ENCODE assay signal across 30 cellular contexts in the genomic region with DNA sequence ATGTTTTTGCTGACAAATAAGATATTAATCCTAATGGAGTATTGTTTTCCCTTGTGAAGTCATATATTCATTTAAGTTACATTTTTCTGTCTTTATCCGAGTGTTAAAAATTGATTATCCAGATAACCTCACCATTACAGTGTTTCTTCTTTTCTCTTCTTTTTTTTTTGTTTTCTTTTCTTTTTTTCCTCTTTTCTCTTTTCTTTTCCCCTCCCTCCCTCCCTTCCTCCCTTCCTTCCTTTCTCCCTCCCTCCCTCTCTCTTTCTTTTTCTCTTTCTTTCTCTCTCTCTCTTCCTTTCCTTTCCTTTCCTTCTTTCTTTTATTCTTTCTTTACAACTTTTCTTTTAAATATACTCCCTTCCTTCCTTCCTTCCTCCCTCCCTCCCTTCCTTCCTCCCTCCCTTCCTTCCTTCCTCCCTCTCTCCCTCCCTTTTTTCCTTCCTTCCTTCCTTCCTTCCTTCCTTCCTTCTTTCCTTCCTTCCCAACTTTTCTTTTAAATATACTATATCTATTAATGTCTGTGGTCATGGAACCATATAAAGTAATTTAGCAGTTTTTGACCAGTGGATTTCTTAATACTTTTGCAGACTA.
"Had no signal": no experiment of that assay in that cellular context is flagged by ENCODE, and none has a peak within 500 bp of the region (broad histone marks: within the 10 kb centered on the region; RNA-seq: fewer than 3 reads in every experiment).

No MANE protein-coding gene starts in this region.

- H3K27ac Mint-ChIP-seq: activated CD4-positive, alpha-beta memory T cell treated with anti-CD3 and anti-CD28 coated beads for 36 hours; activated CD4-positive, alpha-beta T cell treated with anti-CD3 and anti-CD28 coated beads for 36 hours; activated CD4-positive, alpha-beta T cell treated with anti-CD3 and anti-CD28 coated beads, Interleukin-2, amount 10 ng/mL, durations not matched to agents 24 days and 14 days; activated CD8-positive, alpha-beta memory T cell treated with anti-CD3 and anti-CD28 coated beads, Interleukin-2, amount 10 ng/mL, durations not matched to agents 7 days and 5 days; activated CD8-positive, alpha-beta T cell treated with anti-CD3 and anti-CD28 coated beads, Interleukin-2, amount 10 ng/mL, durations not matched to agents 7 days and 5 days; activated naive CD4-positive, alpha-beta T cell treated with anti-CD3 and anti-CD28 coated beads for 36 hours; activated naive CD4-positive, alpha-beta T cell treated with anti-CD3 and anti-CD28 coated beads, Interleukin-2, amount 50 U/mL, for 24 hours; activated naive CD8-positive, alpha-beta T cell treated with anti-CD3 and anti-CD28 coated beads for 36 hours; activated naive CD8-positive, alpha-beta T cell treated with anti-CD3 and anti-CD28 coated beads, Interleukin-2, amount 50 U/mL, for 24 hours; activated T-helper 1 cell treated with anti-CD3 and anti-CD28 coated beads, Interleukin-12 subunit alpha, Interleukin-12 subunit beta, Interleukin-2, Interleukin-4 antibody, amounts not matched to agents 30 ng/mL and 10 ng/mL and 1 ng/mL, durations not matched to agents 14 hours and 24 hours and 36 hours; activated T-helper 2 cell treated with anti-CD3 and anti-CD28 coated beads, Interferon-gamma antibody, Interleukin-2, Interleukin-4, amounts not matched to agents 10 μg/mL and 5 μg/mL and 100 μg/mL, durations not matched to agents 14 hours and 24 hours and 36 hours had no signal

- H3K4me3 Mint-ChIP-seq: activated CD4-positive, alpha-beta memory T cell treated with anti-CD3 and anti-CD28 coated beads for 36 hours; activated CD4-positive, alpha-beta T cell treated with anti-CD3 and anti-CD28 coated beads for 36 hours; activated CD4-positive, alpha-beta T cell treated with anti-CD3 and anti-CD28 coated beads, Interleukin-2, amount 10 ng/mL, durations not matched to agents 24 days and 14 days; activated CD8-positive, alpha-beta memory T cell treated with anti-CD3 and anti-CD28 coated beads, Interleukin-2, amount 10 ng/mL, durations not matched to agents 7 days and 5 days; activated CD8-positive, alpha-beta T cell treated with anti-CD3 and anti-CD28 coated beads, Interleukin-2, amount 10 ng/mL, durations not matched to agents 7 days and 5 days; activated naive CD4-positive, alpha-beta T cell treated with anti-CD3 and anti-CD28 coated beads for 36 hours; activated naive CD4-positive, alpha-beta T cell treated with anti-CD3 and anti-CD28 coated beads, Interleukin-2, amount 50 U/mL, for 24 hours; activated naive CD8-positive, alpha-beta T cell treated with anti-CD3 and anti-CD28 coated beads for 36 hours; activated naive CD8-positive, alpha-beta T cell treated with anti-CD3 and anti-CD28 coated beads, Interleukin-2, amount 50 U/mL, for 24 hours; activated T-helper 1 cell treated with anti-CD3 and anti-CD28 coated beads, Interleukin-12 subunit alpha, Interleukin-12 subunit beta, Interleukin-2, Interleukin-4 antibody, amounts not matched to agents 30 ng/mL and 10 ng/mL and 1 ng/mL, durations not matched to agents 14 hours and 24 hours and 36 hours had no signal

- ATAC-seq: activated CD4-positive, alpha-beta T cell treated with anti-CD3 and anti-CD28 coated beads for 36 hours; activated CD8-positive, alpha-beta memory T cell treated with anti-CD3 and anti-CD28 coated beads, Interleukin-2, amount 10 ng/mL, durations not matched to agents 7 days and 5 days; activated CD8-positive, alpha-beta T cell treated with anti-CD3 and anti-CD28 coated beads, Interleukin-2, amount 10 ng/mL, durations not matched to agents 7 days and 5 days; activated naive CD8-positive, alpha-beta T cell treated with anti-CD3 and anti-CD28 coated beads, Interleukin-2, amount 50 U/mL, for 24 hours; body of pancreas; gastroesophageal sphincter; heart right ventricle had no signal

- H3K4me1 ChIP-seq: adrenal gland, colonic mucosa, esophagus squamous epithelium had no signal

- H3K4me3 ChIP-seq: adrenal gland, body of pancreas, colonic mucosa, esophagus squamous epithelium, gastroesophageal sphincter, heart right ventricle had no signal

- H3K9me3 Mint-ChIP-seq: activated CD4-positive, alpha-beta T cell treated with anti-CD3 and anti-CD28 coated beads, Interleukin-2, amount 10 ng/mL, durations not matched to agents 24 days and 14 days; activated naive CD4-positive, alpha-beta T cell treated with anti-CD3 and anti-CD28 coated beads for 36 hours; activated naive CD4-positive, alpha-beta T cell treated with anti-CD3 and anti-CD28 coated beads, Interleukin-2, amount 50 U/mL, for 24 hours; activated naive CD8-positive, alpha-beta T cell treated with anti-CD3 and anti-CD28 coated beads for 36 hours; activated T-helper 1 cell treated with anti-CD3 and anti-CD28 coated beads, Interleukin-12 subunit alpha, Interleukin-12 subunit beta, Interleukin-2, Interleukin-4 antibody, amounts not matched to agents 30 ng/mL and 10 ng/mL and 1 ng/mL, durations not matched to agents 14 hours and 24 hours and 36 hours; activated T-helper 2 cell treated with anti-CD3 and anti-CD28 coated beads, Interferon-gamma antibody, Interleukin-2, Interleukin-4, amounts not matched to agents 10 μg/mL and 5 μg/mL and 100 μg/mL, durations not matched to agents 14 hours and 24 hours and 36 hours had no signal

- H3K4me1 Mint-ChIP-seq: activated CD8-positive, alpha-beta memory T cell treated with anti-CD3 and anti-CD28 coated beads, Interleukin-2, amount 10 ng/mL, durations not matched to agents 7 days and 5 days had no signal

- H3K36me3 ChIP-seq: adrenal gland, colonic mucosa, esophagus squamous epithelium, gastroesophageal sphincter, heart right ventricle had no signal

- H3K27me3 ChIP-seq: adrenal gland, body of pancreas, colonic mucosa, esophagus squamous epithelium, gastroesophageal sphincter, heart right ventricle had no signal

- H3K36me3 Mint-ChIP-seq: activated CD4-positive, alpha-beta memory T cell treated with anti-CD3 and anti-CD28 coated beads for 36 hours had no signal

- DNase-seq: activated CD4-positive, alpha-beta memory T cell treated with anti-CD3 and anti-CD28 coated beads for 36 hours; activated CD4-positive, alpha-beta T cell treated with anti-CD3 and anti-CD28 coated beads for 36 hours; activated CD4-positive, alpha-beta T cell treated with anti-CD3 and anti-CD28 coated beads, Interleukin-2, amount 10 ng/mL, durations not matched to agents 24 days and 14 days; activated CD4-positive, CD25-positive, alpha-beta regulatory T cell; activated CD4-positive, CD25-positive, alpha-beta regulatory T cell treated with anti-CD3 and anti-CD28 coated beads, Interleukin-2, amount 50 U/mL, for 72 hours; activated CD8-positive, alpha-beta memory T cell treated with anti-CD3 and anti-CD28 coated beads, Interleukin-2, amount 10 ng/mL, durations not matched to agents 7 days and 5 days; activated CD8-positive, alpha-beta memory T cell treated with anti-CD3 and anti-CD28 coated beads, Interleukin-2, amount 50 U/mL, for 4 hours; activated CD8-positive, alpha-beta T cell treated with anti-CD3 and anti-CD28 coated beads, Interleukin-2, amount 10 ng/mL, durations not matched to agents 7 days and 5 days; activated effector memory CD4-positive, alpha-beta T cell treated with anti-CD3 and anti-CD28 coated beads, Interleukin-2, amount 50 U/mL, for 16 hours; activated naive CD4-positive, alpha-beta T cell treated with anti-CD3 and anti-CD28 coated beads for 36 hours; activated naive CD8-positive, alpha-beta T cell treated with anti-CD3 and anti-CD28 coated beads for 36 hours; activated naive CD8-positive, alpha-beta T cell treated with anti-CD3 and anti-CD28 coated beads, Interleukin-2, amount 50 U/mL, for 24 hours; activated T-cell treated with anti-CD3 and anti-CD28 coated beads, Interleukin-2, amount 50 U/mL, for 1 hour; activated T-cell treated with anti-CD3 and anti-CD28 coated beads, Interleukin-2, amount 50 U/mL, for 48 hours; adrenal gland; amygdala; aorta; body of pancreas; caudate nucleus; cerebellar nuclear complex; colonic mucosa; effector CD8-positive, alpha-beta T cell; esophagus squamous epithelium; heart right ventricle; T-helper 2 cell had no signal

- H3K9me3 ChIP-seq: adrenal gland, body of pancreas, colonic mucosa, esophagus squamous epithelium, gastroesophageal sphincter had no signal

- H3K27ac ChIP-seq: adrenal gland, body of pancreas, colonic mucosa, epithelial cell of prostate, esophagus squamous epithelium, gastroesophageal sphincter, heart right ventricle had no signal

- H3K27me3 Mint-ChIP-seq: activated CD4-positive, alpha-beta memory T cell treated with anti-CD3 and anti-CD28 coated beads for 36 hours; activated CD4-positive, alpha-beta T cell treated with anti-CD3 and anti-CD28 coated beads for 36 hours; activated CD4-positive, alpha-beta T cell treated with anti-CD3 and anti-CD28 coated beads, Interleukin-2, amount 10 ng/mL, durations not matched to agents 24 days and 14 days; activated CD8-positive, alpha-beta memory T cell treated with anti-CD3 and anti-CD28 coated beads, Interleukin-2, amount 10 ng/mL, durations not matched to agents 7 days and 5 days; activated naive CD4-positive, alpha-beta T cell treated with anti-CD3 and anti-CD28 coated beads, Interleukin-2, amount 50 U/mL, for 24 hours; activated naive CD8-positive, alpha-beta T cell treated with anti-CD3 and anti-CD28 coated beads for 36 hours; activated naive CD8-positive, alpha-beta T cell treated with anti-CD3 and anti-CD28 coated beads, Interleukin-2, amount 50 U/mL, for 24 hours had no signal
